Comparison of ENCODE assay signal across 8 cellular contexts in genomic region chr15:38671675-38672141, GRCh38.
DNase-seq lines count a peak whose midpoint lies in the region; ATAC-seq, FAIRE-seq and TF ChIP-seq lines count a peak whose summit lies in the region.

No MANE protein-coding gene starts in this region.

- no peak for FAIRE-seq in kidney (lab: Jason Lieb, UNC)

- no CpG with 5 or more reads among the region's 5 CpGs for WGBS in neuronal stem cell (ENCODE audit: extremely low coverage in 2 of 2, insufficient read length in 2 of 2, insufficient replicate concordance in 1 of 2), 2 donors

- no peak overlapping the region for H2AFZ ChIP-seq in neuronal stem cell (ENCODE audit: low read length)

- no peak overlapping the region for H4K8ac ChIP-seq in neuronal stem cell (ENCODE audit: low read depth, low read length)

- no peak overlapping the region for H4K91ac ChIP-seq in neuronal stem cell (ENCODE audit: low read depth, low read length, poor library complexity)

- H3K4me1 ChIP-seq in neuronal stem cell (ENCODE audit: control insufficient read depth in 2 of 2, insufficient read depth in 1 of 2, low read depth in 1 of 2, low read length in 2 of 2) (peaks cover 0 to 17% of the 10 kb centered on the region in 2 donors), kidney (ENCODE audit: control insufficient read depth in 1 of 2, insufficient read depth in 1 of 2, low read depth in 1 of 2, low read length in 2 of 2) (no peaks in the 10 kb centered on the region)

- no peak overlapping the region for H3K9ac ChIP-seq in neuronal stem cell (ENCODE audit: low read depth, low read length, poor library complexity)
- H3K9ac ChIP-seq in kidney (ENCODE audit: low read length in 2 of 2), result no peak overlapping the region

- DNase-seq in T-helper 2 cell, result peak in 3 of 5 experiments; percentile 18 to 84 (median 77)
- no peak for DNase-seq in neuronal stem cell (ENCODE audit: low spot score)
- no peak for DNase-seq in kidney
- DNase-seq in HK-2 (ENCODE audit: unreplicated experiment), result no peak
- no peak for DNase-seq in amniotic stem cell (lab: John Stamatoyannopoulos, UW)
- no peak for DNase-seq in D341Med (ENCODE audit: low spot score)

- no peak overlapping the region for H2BK120ac ChIP-seq in neuronal stem cell (ENCODE audit: low read depth, low read length)

- H3K36me3 ChIP-seq in neuronal stem cell (replicated peaks in 1 of 2; ENCODE audit: control insufficient read depth in 2 of 2, insufficient read depth in 2 of 2, low read length in 2 of 2) (no peaks in the 10 kb centered on the region), kidney (ENCODE audit: control insufficient read depth in 1 of 2, insufficient read depth in 2 of 2, low read length in 2 of 2) (no peaks in the 10 kb centered on the region)

- no peak overlapping the region for H3K14ac ChIP-seq in neuronal stem cell (ENCODE audit: low read length)

- no peaks in the 10 kb centered on the region for H3K79me1 ChIP-seq in neuronal stem cell (ENCODE audit: low read depth, low read length)

- no peak overlapping the region for H2BK5ac ChIP-seq in neuronal stem cell (ENCODE audit: low read length)

- intact Hi-C loops in kidney (cut with DNase I), result no loop called here

- peak; percentile 35 for ATAC-seq in GM18861 (IDR thresholded peaks at IDR 0.05; ENCODE audit: unreplicated experiment)
- ATAC-seq in HG02759 (IDR thresholded peaks at IDR 0.05; ENCODE audit: unreplicated experiment), result peak; percentile 58

- no peak overlapping the region for H3K23ac ChIP-seq in neuronal stem cell (ENCODE audit: low read depth, low read length, poor library complexity)

- no peaks in the 10 kb centered on the region for H3K27me3 ChIP-seq in neuronal stem cell (ENCODE audit: control insufficient read depth in 3 of 3, insufficient read depth in 3 of 3, low read depth in 1 of 3, low read length in 3 of 3)

- H3K4me2 ChIP-seq in neuronal stem cell (ENCODE audit: insufficient read depth, low read length, poor library complexity, severe bottlenecking), result no peak overlapping the region

- H2BK12ac ChIP-seq in neuronal stem cell (ENCODE audit: low read length), result no peak overlapping the region

- peak overlapping the region; percentile 90 for H3K18ac ChIP-seq in neuronal stem cell (ENCODE audit: low read length)

- peak overlapping the region; percentile 23 for H2AK5ac ChIP-seq in neuronal stem cell (ENCODE audit: low read depth, low read length)

- H3K4ac ChIP-seq in neuronal stem cell (ENCODE audit: low read length), result no peak overlapping the region

- no peak for TF ChIP-seq CTCF in kidney (IDR thresholded peaks at IDR 0.05; ENCODE audit: borderline replicate concordance, extremely low read depth, insufficient read depth)

- H3K9me3 ChIP-seq in neuronal stem cell (replicated peaks in 1 of 2; ENCODE audit: control insufficient read depth in 2 of 2, insufficient read depth in 1 of 2, low read depth in 1 of 2, low read length in 2 of 2), result no peaks in the 10 kb centered on the region
- H3K9me3 ChIP-seq in kidney (ENCODE audit: control insufficient read depth in 1 of 2, low read length in 2 of 2), result no peaks in the 10 kb centered on the region

- H3K27ac ChIP-seq in neuronal stem cell (replicated peaks; ENCODE audit: low read length) (no peak overlapping the region), kidney (ENCODE audit: low read depth in 2 of 2, low read length in 2 of 2) (no peak overlapping the region)

- no peak overlapping the region for H2BK15ac ChIP-seq in neuronal stem cell (ENCODE audit: low read length)

- no peak overlapping the region for H3K4me3 ChIP-seq in neuronal stem cell (ENCODE audit: low read length in 2 of 2)
- H3K4me3 ChIP-seq in kidney (ENCODE audit: low read length in 2 of 2), result no peak overlapping the region

Comparison
In these comparisons a context has a peak if more than half of its experiments do, and no peak if none do; other contexts are left out.
1. DNase-seq: peak in T-helper 2 cell (3 of 5); none in neuronal stem cell (single experiment), kidney (single experiment), HK-2 (single experiment), amniotic stem cell (single experiment) and D341Med (single experiment).